In the genomic region with DNA sequence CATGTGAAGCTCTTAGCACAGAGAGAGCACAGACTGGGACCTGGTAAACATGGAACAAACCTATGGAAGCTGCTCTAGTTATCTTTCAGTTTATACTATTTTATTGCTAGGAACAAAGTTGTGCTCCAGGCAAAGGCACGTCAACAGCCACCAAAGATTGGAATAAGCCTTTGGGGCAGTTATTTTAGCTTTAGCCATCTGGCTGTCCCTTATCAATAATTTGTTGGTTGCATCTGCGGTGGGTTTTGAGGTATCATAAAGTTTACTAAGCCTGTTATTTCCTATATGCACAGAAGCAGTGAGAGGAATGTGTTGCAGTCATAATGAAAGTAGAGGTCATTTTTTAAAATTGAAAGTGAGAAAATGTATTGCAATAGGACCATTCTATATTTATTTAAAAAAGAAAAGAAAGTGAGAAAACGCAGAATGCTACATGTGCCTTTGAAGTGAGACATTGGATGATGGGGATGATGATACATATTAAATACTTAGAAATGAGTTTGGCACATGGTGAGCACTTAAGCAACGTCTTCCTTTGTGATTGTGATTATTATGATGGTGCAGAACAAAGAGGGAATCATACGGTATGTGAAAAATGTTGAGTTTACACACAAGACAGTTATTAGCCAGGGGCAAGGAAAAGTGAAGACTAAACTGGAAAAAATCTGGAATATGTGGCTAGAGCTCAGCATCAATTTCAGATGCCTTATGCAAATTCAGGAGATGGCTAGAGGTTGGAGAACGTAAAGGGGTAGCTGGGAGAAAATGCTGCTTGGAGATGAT, we compare ENCODE assay signal across 9 cellular contexts. TPM values are rescaled to one million over a fixed set of nuclear protein-coding genes. Genes with fewer than 3 reads are reported as not detected.
DNase-seq lines count a peak whose midpoint lies in the region; ATAC-seq, FAIRE-seq and TF ChIP-seq lines count a peak whose summit lies in the region.
"Had no signal": no experiment of that assay in that cellular context is flagged by ENCODE, and none has a peak within 500 bp of the region (broad histone marks: within the 10 kb centered on the region; RNA-seq: fewer than 3 reads in every experiment).

No MANE protein-coding gene starts in this region.

- H3K56ac ChIP-seq in mesendoderm (ENCODE audit: low read length) = no peak overlapping the region

- intact Hi-C loops in OCI-LY7 (cut with micrococcal nuclease; ENCODE audit: unreplicated experiment) = loop anchor here (5.0 kb wide), 2 partner anchors 62 to 138 kb away; no protein-coding TSS in a partner anchor

- H3K4me1 Mint-ChIP-seq in HFFc6 (ENCODE audit: low read depth) = peaks cover 82% of the 10 kb centered on the region

- no peaks in the 10 kb centered on the region for H4K20me1 ChIP-seq in OCI-LY7 (ENCODE audit: insufficient read depth, low read length)

- no peak overlapping the region for H3K4me3 ChIP-seq in OCI-LY7 (ENCODE audit: low read depth, low read length, poor library complexity, severe bottlenecking)
- no peak overlapping the region for H3K4me3 ChIP-seq in mesendoderm (ENCODE audit: low read length)

- H3K27me3 Mint-ChIP-seq in HFFc6 (ENCODE audit: insufficient read depth) = peaks cover 2% of the 10 kb centered on the region; the same call in 1 of the 2 replicates

- peak overlapping the region; percentile 91 for H3K27ac Mint-ChIP-seq in HFFc6

- no peak overlapping the region for H3K9ac ChIP-seq in mesendoderm (ENCODE audit: low read length)

- no peaks in the 10 kb centered on the region for H3K36me3 ChIP-seq in OCI-LY7 (ENCODE audit: insufficient read depth, low read length)
- H3K36me3 ChIP-seq in mesendoderm (ENCODE audit: control insufficient read depth, insufficient read depth, low read length) = no peaks in the 10 kb centered on the region

- no peak overlapping the region for H2BK120ac ChIP-seq in mesendoderm (ENCODE audit: low read depth, low read length)

- H4K5ac ChIP-seq in mesendoderm (ENCODE audit: low read length) = no peak overlapping the region

- peak overlapping the region; percentile 85 for H3K4me3 Mint-ChIP-seq in HFFc6

- no CpG with 5 or more reads among the region's 6 CpGs for WGBS in mesendoderm (ENCODE audit: extremely low coverage, insufficient coverage, low lambda C conversion rate)

- H3K27me3 ChIP-seq in mesendoderm (ENCODE audit: insufficient read depth, low read length, poor library complexity) = no peaks in the 10 kb centered on the region

- H2BK5ac ChIP-seq in mesendoderm (ENCODE audit: low read length) = no peak overlapping the region

- no peaks in the 10 kb centered on the region for H3K9me2 ChIP-seq in OCI-LY7 (ENCODE audit: insufficient read depth, low read length)

- H3K79me2 ChIP-seq in OCI-LY7 (ENCODE audit: insufficient read depth, low read depth, low read length) (no peaks in the 10 kb centered on the region), mesendoderm (ENCODE audit: control insufficient read depth, insufficient read depth, low read length) (no peaks in the 10 kb centered on the region)

- H4K8ac ChIP-seq in mesendoderm (ENCODE audit: low read depth, low read length) = peak overlapping the region; percentile 43

- no peak for FAIRE-seq in urothelium cell line (lab: Jason Lieb, UNC)

- H3K23ac ChIP-seq in mesendoderm (ENCODE audit: low read length) = no peak overlapping the region

- peak; percentile 93 for DNase-seq in HFFc6
- DNase-seq in OCI-LY7 (ENCODE audit: low spot score) = no peak
- DNase-seq in mesendoderm = peak; percentile 34
- no peak for DNase-seq in NCI-H1048 (lab: John Stamatoyannopoulos, UW)
- no peak for DNase-seq in NCI-H146 treated with DMSO at 0.1 percent for 48 hours (lab: John Stamatoyannopoulos, UW; ENCODE audit: unreplicated experiment)
- DNase-seq in superior temporal gyrus (ENCODE audit: extremely low spot score) = no peak
- DNase-seq in urothelium cell line (ENCODE audit: low spot score) = no peak
- DNase-seq: NCI-H2171 treated with DMSO at 0.1 percent for 48 hours had no signal

- peaks cover 57% of the 10 kb centered on the region for H3K4me1 ChIP-seq in OCI-LY7 (ENCODE audit: insufficient read depth, low read length, poor library complexity, severe bottlenecking)
- H3K4me1 ChIP-seq in mesendoderm (ENCODE audit: control insufficient read depth, low read depth, low read length) = no peaks in the 10 kb centered on the region

- H3K4me2 ChIP-seq in OCI-LY7 (ENCODE audit: low read length) = peak overlapping the region; percentile 43
- no peak overlapping the region for H3K4me2 ChIP-seq in mesendoderm (ENCODE audit: low read length)

- H3K27ac ChIP-seq in OCI-LY7 (ENCODE audit: low read depth, low read length, poor library complexity, severe bottlenecking) = no peak overlapping the region
- H3K27ac ChIP-seq in mesendoderm (ENCODE audit: low read depth, low read length) = no peak overlapping the region

- H3K9me3 Mint-ChIP-seq in HFFc6 = no peaks in the 10 kb centered on the region

- no peak overlapping the region for H3K18ac ChIP-seq in mesendoderm (ENCODE audit: low read length)

- H3K36me3 Mint-ChIP-seq in HFFc6 (ENCODE audit: low read depth) = no peaks in the 10 kb centered on the region

- POLR2A ChIA-PET in OCI-LY7 (lab: Charles Lee) = interaction anchor here (0.6 to 1.7 kb wide), 4 partner anchors 9 to 1420 kb away, joined by 3 to 6 read pairs (median 3); no protein-coding TSS in a partner anchor

- ATAC-seq in GM18508 (IDR thresholded peaks at IDR 0.05; ENCODE audit: insufficient read depth, unreplicated experiment) = peak; percentile 77

- BruUV-seq in OCI-LY7 (replicated peaks; lab: Mats Ljungman, UMichigan) = no TSS peak

- no peak for TF ChIP-seq CTCF in HFFc6 (IDR thresholded peaks at IDR 0.05)
- TF ChIP-seq CTCF in OCI-LY7 (conservative IDR thresholded peaks at IDR 0.05; ENCODE audit: low read length) = no peak

- no peaks in the 10 kb centered on the region for H3K79me1 ChIP-seq in mesendoderm (ENCODE audit: low read length)

- no peak overlapping the region for H2AK5ac ChIP-seq in mesendoderm (ENCODE audit: low read length)

- no peak overlapping the region for H3K4ac ChIP-seq in mesendoderm (ENCODE audit: low read depth, low read length)

- H3K9me3 ChIP-seq in OCI-LY7 (ENCODE audit: low read length) = no peaks in the 10 kb centered on the region

- H2BK15ac ChIP-seq in mesendoderm (replicated peaks; ENCODE audit: low read depth) = no peak overlapping the region

- CTCF ChIA-PET in OCI-LY7 (lab: Charles Lee; ENCODE audit: unreplicated experiment) = interaction anchor here (0.5 kb wide), 1 partner anchor 113 kb away, joined by 7 read pairs; no protein-coding TSS in a partner anchor

- H2AFZ ChIP-seq in OCI-LY7 (ENCODE audit: low read length) = peak overlapping the region; percentile 85

RNA-seq across cellular contexts. Expression of a gene that starts 58.3 kb away (rescaled TPM):
- total RNA-seq in HFFc6 (2021; fragmentation: NEBNext Ultra II Directional; extraction: Animal tissue kit (Norgen Biotek cat#: 25700)) = 10 to 100 TPM; 19.9 to 27.5 (median 24.9) TPM
- total RNA-seq in OCI-LY7 (2014; rRNA removed; shearing (Covaris generic)) = not detected in 2 replicates
- total RNA-seq in OCI-LY7 (2022) = not detected in 2 replicates
- 3.8 TPM for polyA plus RNA-seq in mesendoderm (2013, experiment 1 of 2)
- polyA plus RNA-seq in mesendoderm (2013, experiment 2 of 2) = 3.4 TPM

Comparison
In these comparisons a context has a peak if more than half of its experiments do, and no peak if none do; other contexts are left out.
1. DNase-seq: peak in HFFc6 (single experiment) and mesendoderm (single experiment); none in OCI-LY7 (single experiment), NCI-H1048 (single experiment), NCI-H146 treated with DMSO at 0.1 percent for 48 hours (single experiment), superior temporal gyrus (single experiment) and urothelium cell line (single experiment).
2. RNA of a gene that starts 58.3 kb away (total RNA-seq): 19.9 to 27.5 TPM in HFFc6; not detected in OCI-LY7; every median in the first group is over 10 times any median in the second.